26 cellular contexts compared by ENCODE assay signal in the genomic region with DNA sequence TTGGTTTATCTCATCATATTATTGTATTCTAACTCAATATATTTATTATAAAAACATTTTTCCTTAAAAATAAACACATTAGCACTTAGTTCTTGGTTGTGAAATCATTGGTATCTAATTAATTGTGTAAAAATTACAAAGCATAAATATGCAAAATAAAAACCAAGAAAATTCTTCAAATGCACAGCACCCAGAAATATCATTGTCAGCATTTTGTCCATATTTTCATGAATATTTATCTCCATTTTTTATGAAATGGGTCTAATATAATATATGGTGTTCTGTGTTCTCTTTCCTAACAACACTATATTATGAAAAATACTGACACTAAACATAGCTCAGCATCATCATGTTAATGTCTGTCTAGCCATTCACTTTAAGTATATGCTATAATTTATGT.
"Had no signal": no experiment of that assay in that cellular context is flagged by ENCODE, and none has a peak within 500 bp of the region (broad histone marks: within the 10 kb centered on the region; RNA-seq: fewer than 3 reads in every experiment).

No MANE protein-coding gene starts in this region.

- DNase-seq: colonic mucosa; cortex of kidney; effector CD8-positive, alpha-beta T cell; effector memory CD8-positive, alpha-beta T cell; endodermal cell; erythroblast; esophagus squamous epithelium; foreskin fibroblast; foreskin melanocyte; gastrocnemius medialis; glutamatergic neuron; head of caudate nucleus; heart right ventricle; hippocampal formation; left cardiac atrium; left lung; left ventricle myocardium superior; lower lobe of right lung; mesenchymal stem cell; mucosa of descending colon; naive B cell had no signal

- H3K27me3 ChIP-seq: colonic mucosa, esophagus squamous epithelium, gastrocnemius medialis, heart right ventricle, left lung had no signal

- FAIRE-seq: endometrium, islet of Langerhans, keratinocyte had no signal

- H3K27ac ChIP-seq: colonic mucosa, epithelial cell of prostate, esophagus squamous epithelium, gastrocnemius medialis, heart right ventricle, left lung, lower lobe of right lung had no signal

- H3K4me1 ChIP-seq: colonic mucosa, esophagus squamous epithelium, gastrocnemius medialis, heart right ventricle, left lung, lower lobe of right lung had no signal

- H3K9me3 ChIP-seq: colonic mucosa, esophagus squamous epithelium, gastrocnemius medialis, lower lobe of right lung, mucosa of descending colon had no signal

- H3K36me3 ChIP-seq: colonic mucosa, esophagus squamous epithelium, gastrocnemius medialis, heart right ventricle, left lung, lower lobe of right lung had no signal

- H3K4me3 ChIP-seq: colonic mucosa, esophagus squamous epithelium, gastrocnemius medialis, heart right ventricle, left lung, lower lobe of right lung, mucosa of descending colon had no signal

- ATAC-seq: effector memory CD8-positive, alpha-beta T cell; esophagus mucosa; gastrocnemius medialis; heart right ventricle; left cardiac atrium; left lung; left ventricle myocardium superior; lower lobe of right lung; mucosa of descending colon had no signal
